Comparison of ENCODE assay signal across 7 cellular contexts in the genomic region with DNA sequence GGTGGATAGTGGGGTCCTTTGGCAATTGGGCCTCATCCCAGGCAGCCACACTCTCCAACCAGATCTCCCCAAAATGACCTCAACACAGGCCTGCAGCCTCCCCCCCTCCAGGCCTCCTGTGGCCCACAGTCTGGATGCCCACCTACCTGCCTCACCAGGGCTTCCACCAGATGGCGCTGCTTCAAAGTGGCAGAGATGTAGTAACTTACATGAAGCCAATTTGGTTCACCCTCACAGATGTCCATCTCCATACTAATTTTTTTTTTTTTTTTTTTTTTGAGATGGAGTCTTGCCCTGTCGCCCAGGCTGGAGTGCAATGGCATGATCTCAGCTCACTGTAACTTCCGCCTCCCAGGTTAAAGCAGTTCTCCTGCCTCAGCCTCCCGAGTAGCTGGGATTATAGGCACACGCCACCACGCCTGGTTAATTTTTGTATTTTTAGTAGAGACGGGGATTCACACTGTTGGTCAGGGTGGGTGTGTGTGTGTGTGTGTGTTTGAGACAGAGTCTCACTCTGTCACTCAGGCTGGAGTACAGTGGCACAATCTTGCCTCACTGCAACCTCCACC. TPM values are rescaled to one million over a fixed set of nuclear protein-coding genes. Genes with fewer than 3 reads are reported as not detected.
DNase-seq lines count a peak whose midpoint lies in the region; ATAC-seq, FAIRE-seq and TF ChIP-seq lines count a peak whose summit lies in the region.
"Not testable (repeated sequence)": the region's sequence is repeated elsewhere in the genome, so short reads cannot be mapped to it uniquely, and the experiment has no call there.

No MANE protein-coding gene starts in this region.

- H3K9me3 Mint-ChIP-seq in activated CD8-positive, alpha-beta memory T cell treated with anti-CD3 and anti-CD28 coated beads, Interleukin-2, amount 10 ng/mL, durations not matched to agents 7 days and 5 days (ENCODE audit: low read depth): not testable (repeated sequence)

- H3K4me3 ChIP-seq in MG63; Panc1 (ENCODE audit: low read depth in 2 of 2, low read length in 2 of 2): not testable (repeated sequence)

- DNase-seq in GM12892 (ENCODE audit: insufficient read length) (peak; percentile 74), MG63 (peak; percentile 53), Panc1 (ENCODE audit: low read depth, low spot score) (peak; percentile 39), dermis blood vessel endothelial cell (peak; percentile 88), kidney glomerular epithelial cell (lab: John Stamatoyannopoulos, UW) (peak; percentile 45)
- peak; percentile 87 for DNase-seq in activated CD8-positive, alpha-beta memory T cell treated with anti-CD3 and anti-CD28 coated beads, Interleukin-2, amount 10 ng/mL, durations not matched to agents 7 days and 5 days
- DNase-seq in stimulated activated CD4-positive, alpha-beta T cell treated with anti-CD3 and anti-CD28 coated beads, Interleukin-15, amount 100 ng/mL, for 24 hours: peak; percentile 90

- FAIRE-seq in GM12892 (lab: Jason Lieb, UNC): peak; percentile 82

- not testable (repeated sequence) for H3K9me3 ChIP-seq in MG63; Panc1 (ENCODE audit: control insufficient read depth, insufficient read depth, low read depth, low read length)

- POLR2A ChIA-PET in Panc1 (lab: Charles Lee): not testable (repeated sequence)

- peaks cover 12% of the 10 kb centered on the region for H3K4me1 Mint-ChIP-seq in activated CD8-positive, alpha-beta memory T cell treated with anti-CD3 and anti-CD28 coated beads, Interleukin-2, amount 10 ng/mL, durations not matched to agents 7 days and 5 days

- in situ Hi-C loops in Panc1 (cut with HindIII; ENCODE audit: low pct_unique_long_range_greater_than_20kb, low sequenced_read_pairs): not testable (repeated sequence)

- H3K36me3 Mint-ChIP-seq in activated CD8-positive, alpha-beta memory T cell treated with anti-CD3 and anti-CD28 coated beads, Interleukin-2, amount 10 ng/mL, durations not matched to agents 7 days and 5 days: not testable (repeated sequence)

- TF ChIP-seq POLR2A in GM12892 (IDR thresholded peaks at IDR 0.05; ENCODE audit: low read depth, low read length): not testable (repeated sequence)

- peak; percentile 95 for ATAC-seq in Panc1
- ATAC-seq in activated CD8-positive, alpha-beta memory T cell treated with anti-CD3 and anti-CD28 coated beads, Interleukin-2, amount 10 ng/mL, durations not matched to agents 7 days and 5 days: peak; percentile 86

- peaks cover 11% of the 10 kb centered on the region for H3K27me3 Mint-ChIP-seq in activated CD8-positive, alpha-beta memory T cell treated with anti-CD3 and anti-CD28 coated beads, Interleukin-2, amount 10 ng/mL, durations not matched to agents 7 days and 5 days

- H3K27ac ChIP-seq in Panc1 (ENCODE audit: low read length): not testable (repeated sequence)

- BruUV-seq in Panc1 (replicated peaks; lab: Mats Ljungman, UMichigan): not testable (repeated sequence)

- not testable (repeated sequence) for H3K36me3 ChIP-seq in MG63; Panc1 (ENCODE audit: control insufficient read depth, insufficient read depth, low read length)

- peak; percentile 81 for TF ChIP-seq CTCF in Panc1 (IDR thresholded peaks at IDR 0.05)

- not testable (repeated sequence) for H3K27ac Mint-ChIP-seq in activated CD8-positive, alpha-beta memory T cell treated with anti-CD3 and anti-CD28 coated beads, Interleukin-2, amount 10 ng/mL, durations not matched to agents 7 days and 5 days

- not testable (repeated sequence) for H3K4me3 Mint-ChIP-seq in activated CD8-positive, alpha-beta memory T cell treated with anti-CD3 and anti-CD28 coated beads, Interleukin-2, amount 10 ng/mL, durations not matched to agents 7 days and 5 days

- intact Hi-C loops in Panc1 (cut with micrococcal nuclease; ENCODE audit: unreplicated experiment): loop anchor here (2.0 kb wide), 1 partner anchor 68 kb away; no protein-coding TSS in a partner anchor

- not testable (repeated sequence) for H3K4me1 ChIP-seq in Panc1 (ENCODE audit: control insufficient read depth, insufficient read depth, low read length)

- CTCF ChIA-PET in Panc1 (lab: Charles Lee): interaction anchor here (0.6 to 1.2 kb wide), 4 partner anchors 11 to 69 kb away, joined by 3 to 16 read pairs (median 6); no protein-coding TSS in a partner anchor
- CTCF ChIA-PET in activated CD8-positive, alpha-beta memory T cell treated with anti-CD3 and anti-CD28 coated beads, Interleukin-2, amount 10 ng/mL, durations not matched to agents 7 days and 5 days (lab: Charles Lee): interaction anchor here (0.6 to 4.4 kb wide), 15 partner anchors 11 to 532 kb away, joined by 3 to 43 read pairs (median 3); no protein-coding TSS in a partner anchor

- not testable (repeated sequence) for H3K27me3 ChIP-seq in MG63; Panc1 (ENCODE audit: control insufficient read depth, insufficient read depth, low read length)

RNA-seq across cellular contexts. Expression of gene LGMN, which starts 33.6 kb away (rescaled TPM):
- 265 TPM for polyA plus RNA-seq in GM12892 (2012; ENCODE audit: missing spikeins)
- total RNA-seq in MG63 (2014; rRNA removed; shearing (Covaris generic); ENCODE audit: low replicate concordance): 31.4 and 41.9 TPM in 2 replicates
- 37.2 TPM for total RNA-seq in Panc1 (2021; ENCODE audit: unreplicated experiment)
- polyA plus RNA-seq in Panc1 (2012; ENCODE audit: insufficient read length): 77.8 TPM
- 1 to 10 TPM in 1 of 2 experiments, under 1 TPM in 1; 0.63 to 1.2 TPM for total RNA-seq in activated CD8-positive, alpha-beta memory T cell treated with anti-CD3 and anti-CD28 coated beads, Interleukin-2, amount 10 ng/mL, durations not matched to agents 7 days and 5 days
- 59.4 and 76.6 TPM in 2 replicates for total RNA-seq in dermis blood vessel endothelial cell

Comparison
In these comparisons a context has a peak if more than half of its experiments do, and no peak if none do; other contexts are left out.
1. DNase-seq: peak in every context shown above with its lines; median percentile 90 in stimulated activated CD4-positive, alpha-beta T cell treated with anti-CD3 and anti-CD28 coated beads, Interleukin-15, amount 100 ng/mL, for 24 hours; 88 in dermis blood vessel endothelial cell; 87 in activated CD8-positive, alpha-beta memory T cell treated with anti-CD3 and anti-CD28 coated beads, Interleukin-2, amount 10 ng/mL, durations not matched to agents 7 days and 5 days; 74 in GM12892; 53 in MG63; 45 in kidney glomerular epithelial cell; 39 in Panc1.
2. RNA of gene LGMN, which starts 33.6 kb away (total RNA-seq): 59.4 to 76.6 TPM in dermis blood vessel endothelial cell, 31.4 to 41.9 TPM in MG63 and 37.2 TPM in Panc1 (single experiment); 0.63 to 1.2 TPM in activated CD8-positive, alpha-beta memory T cell treated with anti-CD3 and anti-CD28 coated beads, Interleukin-2, amount 10 ng/mL, durations not matched to agents 7 days and 5 days; every median in the first group is over 10 times any median in the second.